ENCODE assay signal across 15 cellular contexts in genomic region chr18:39523281-39523680, GRCh38.
DNase-seq lines count a peak whose midpoint lies in the region; ATAC-seq and TF ChIP-seq lines count a peak whose summit lies in the region.
"Had no signal": no experiment of that assay in that cellular context is flagged by ENCODE, and none has a peak within 500 bp of the region (broad histone marks: within the 10 kb centered on the region; RNA-seq: fewer than 3 reads in every experiment).

No MANE protein-coding gene starts in this region.

- peaks cover 0 to 11% (median 0%) of the 10 kb centered on the region in 3 donors for H3K9me3 Mint-ChIP-seq in T-cell

- H3K27me3 Mint-ChIP-seq in T-cell: no peaks in the 10 kb centered on the region
- H3K27me3 Mint-ChIP-seq: naive thymus-derived CD4-positive, alpha-beta T cell had no signal

- POLR2A ChIA-PET in AG04450 (lab: Yijun Ruan, JAX) (interaction anchor here (0.6 kb wide), 1 partner anchor 56 kb away, joined by 3 read pairs; no protein-coding TSS in a partner anchor), T-cell (lab: Charles Lee) (interaction anchor here in 1 of 2 donors (0.5 kb wide), 1 partner anchor 1068 kb away, joined by 3 read pairs; no protein-coding TSS in a partner anchor)

- no peak for TF ChIP-seq CTCF in AG04450 (IDR thresholded peaks at IDR 0.05; ENCODE audit: low read depth, low read length)
- TF ChIP-seq CTCF in brain microvascular endothelial cell (IDR thresholded peaks at IDR 0.05; ENCODE audit: low read depth, low read length, missing control alignments): no peak

- no peaks in the 10 kb centered on the region for H3K27me3 ChIP-seq in AG04450 (ENCODE audit: control insufficient read depth, insufficient read depth, low read length)
- H3K27me3 ChIP-seq in brain microvascular endothelial cell (replicated peaks): no peaks in the 10 kb centered on the region
- H3K27me3 ChIP-seq: tibial artery had no signal

- CTCF ChIA-PET in AG04450 (lab: Charles Lee): interaction anchor here (1.4 kb wide), 1 partner anchor 23 kb away, joined by 3 read pairs; no protein-coding TSS in a partner anchor
- CTCF ChIA-PET in T-cell (lab: Charles Lee): no interaction called here

- no peaks in the 10 kb centered on the region for H3K36me3 Mint-ChIP-seq in T-cell
- H3K36me3 Mint-ChIP-seq: naive thymus-derived CD4-positive, alpha-beta T cell had no signal

- no peak for ATAC-seq in T-cell (replicated peaks in 1 of 4)
- ATAC-seq in GM21423 (IDR thresholded peaks at IDR 0.05; ENCODE audit: unreplicated experiment): no peak
- ATAC-seq: naive thymus-derived CD4-positive, alpha-beta T cell; SK-N-SH treated with all-trans-retinoic acid at 6 μM for 48 hours had no signal

- no peaks in the 10 kb centered on the region for H3K9me3 ChIP-seq in AG04450 (ENCODE audit: control insufficient read depth, insufficient read depth, low read length)
- H3K9me3 ChIP-seq: tibial artery had no signal

- H3K36me3 ChIP-seq in brain microvascular endothelial cell (replicated peaks): no peaks in the 10 kb centered on the region
- H3K36me3 ChIP-seq: tibial artery had no signal

- DNase-seq in AG04450 (ENCODE audit: low read depth, low spot score): peak; percentile 3
- peak; percentile 58 for DNase-seq in HT1080 (ENCODE audit: low read depth)
- peak; percentile 33 for DNase-seq in brain microvascular endothelial cell
- DNase-seq in kidney glomerular epithelial cell (lab: John Stamatoyannopoulos, UW): peak; percentile 53
- no peak for DNase-seq in T-cell
- DNase-seq in NK-92 (lab: John Stamatoyannopoulos, UW; ENCODE audit: unreplicated experiment): no peak
- DNase-seq in D341Med (ENCODE audit: low spot score): no peak
- DNase-seq: activated CD4-positive, alpha-beta T cell treated with anti-CD3 and anti-CD28 coated beads for 1 hour; activated T-cell treated with anti-CD3 and anti-CD28 coated beads, Interleukin-2, amount 50 U/mL, for 1 hour; amygdala; naive thymus-derived CD4-positive, alpha-beta T cell; NCI-H1436 treated with DMSO at 0.1 percent for 48 hours; tibial artery had no signal

- H3K27ac ChIP-seq in AG04450 (ENCODE audit: low read depth, low read length) (no peak overlapping the region), brain microvascular endothelial cell (no peak overlapping the region)
- H3K27ac ChIP-seq: tibial artery had no signal

- H3K4me1 Mint-ChIP-seq in T-cell: no peaks in the 10 kb centered on the region
- H3K4me1 Mint-ChIP-seq: naive thymus-derived CD4-positive, alpha-beta T cell had no signal

- H3K4me3 ChIP-seq in AG04450 (ENCODE audit: low read depth, low read length): no peak overlapping the region
- H3K4me3 ChIP-seq in brain microvascular endothelial cell (ENCODE audit: low read depth, low read length): no peak overlapping the region
- H3K4me3 ChIP-seq: tibial artery had no signal

- H3K4me3 Mint-ChIP-seq in T-cell: no peak overlapping the region
- H3K4me3 Mint-ChIP-seq: naive thymus-derived CD4-positive, alpha-beta T cell had no signal

- no peak overlapping the region for H3K27ac Mint-ChIP-seq in T-cell
- H3K27ac Mint-ChIP-seq: naive thymus-derived CD4-positive, alpha-beta T cell had no signal

- in situ Hi-C loops in brain microvascular endothelial cell (cut with HindIII; ENCODE audit: low pct_ligation_motif_present, low sequenced_read_pairs): no loop called here

Comparison
In these comparisons a context has a peak if more than half of its experiments do, and no peak if none do; other contexts are left out.
1. DNase-seq: peak in AG04450 (single experiment), HT1080 (single experiment), brain microvascular endothelial cell (single experiment) and kidney glomerular epithelial cell (single experiment); none in T-cell (0 of 34), NK-92 (single experiment) and D341Med (single experiment).